Comparison of ENCODE assay signal across 15 cellular contexts in genomic region chrX:41352329-41352801, GRCh38. TPM values are rescaled to one million over a fixed set of nuclear protein-coding genes. Genes with fewer than 3 reads are reported as not detected.
A peak's percentile ranks its signal among the peaks of the same experiment; 100 is the strongest.
DNase-seq lines count a peak whose midpoint lies in the region; ATAC-seq and TF ChIP-seq lines count a peak whose summit lies in the region.
"Had no signal": no experiment of that assay in that cellular context is flagged by ENCODE, and none has a peak within 500 bp of the region (broad histone marks: within the 10 kb centered on the region; RNA-seq: fewer than 3 reads in every experiment).

No MANE protein-coding gene starts in this region.

- H3K4me3 ChIP-seq in mucosa of descending colon = no peak overlapping the region
- H3K4me3 ChIP-seq: heart left ventricle, lung, pancreas had no signal

- H3K9me3 Mint-ChIP-seq in activated CD4-positive, alpha-beta memory T cell treated with anti-CD3 and anti-CD28 coated beads for 36 hours = no peaks in the 10 kb centered on the region
- no peaks in the 10 kb centered on the region for H3K9me3 Mint-ChIP-seq in activated CD4-positive, alpha-beta memory T cell treated with anti-CD3 and anti-CD28 coated beads, Interleukin-2, amount 10 ng/mL, durations not matched to agents 7 days and 5 days
- no peaks in the 10 kb centered on the region for H3K9me3 Mint-ChIP-seq in IgD-negative memory B cell
- no peaks in the 10 kb centered on the region for H3K9me3 Mint-ChIP-seq in activated T-helper 17 cell treated with anti-CD3 and anti-CD28 coated beads, Interleukin-2, amount 50 U/mL, for 72 hours

- intact Hi-C loops in activated CD4-positive, alpha-beta memory T cell treated with anti-CD3 and anti-CD28 coated beads for 36 hours (cut with micrococcal nuclease) = loop anchor here (5.0 kb wide), 1 partner anchor 90 kb away; no protein-coding TSS in a partner anchor
- intact Hi-C loops in mucosa of descending colon (cut with DNase I, micrococcal nuclease) = no loop called here

- no peak for DNase-seq in activated CD4-positive, alpha-beta memory T cell treated with anti-CD3 and anti-CD28 coated beads for 36 hours
- DNase-seq in activated CD4-positive, alpha-beta memory T cell treated with anti-CD3 and anti-CD28 coated beads, Interleukin-2, amount 10 ng/mL, durations not matched to agents 7 days and 5 days = no peak
- DNase-seq in mucosa of descending colon = no peak
- DNase-seq in stimulated activated CD4-positive, alpha-beta T cell treated with anti-CD3 and anti-CD28 coated beads, Interleukin-4, amount 100 ng/mL, for 4 hours = no peak
- DNase-seq in NCI-H748 (lab: John Stamatoyannopoulos, UW; ENCODE audit: unreplicated experiment) = no peak
- DNase-seq: activated CD8-positive, alpha-beta memory T cell treated with anti-CD3 and anti-CD28 coated beads, Interleukin-2, amount 50 U/mL, for 4 hours; DMS79; heart left ventricle; NCI-H2081 treated with DMSO at 0.1 percent for 48 hours; pancreas had no signal

- CTCF ChIA-PET in activated CD4-positive, alpha-beta memory T cell treated with anti-CD3 and anti-CD28 coated beads for 36 hours (lab: Charles Lee) = interaction anchor here (1.3 kb wide), 1 partner anchor 89 kb away, joined by 3 read pairs; no protein-coding TSS in a partner anchor
- CTCF ChIA-PET in activated CD4-positive, alpha-beta memory T cell treated with anti-CD3 and anti-CD28 coated beads, Interleukin-2, amount 10 ng/mL, durations not matched to agents 7 days and 5 days (lab: Charles Lee) = no interaction called here

- no peaks in the 10 kb centered on the region for H3K27me3 Mint-ChIP-seq in activated CD4-positive, alpha-beta memory T cell treated with anti-CD3 and anti-CD28 coated beads for 36 hours
- H3K27me3 Mint-ChIP-seq in activated CD4-positive, alpha-beta memory T cell treated with anti-CD3 and anti-CD28 coated beads, Interleukin-2, amount 10 ng/mL, durations not matched to agents 7 days and 5 days = no peaks in the 10 kb centered on the region
- no peaks in the 10 kb centered on the region for H3K27me3 Mint-ChIP-seq in IgD-negative memory B cell
- no peaks in the 10 kb centered on the region for H3K27me3 Mint-ChIP-seq in activated T-helper 17 cell treated with anti-CD3 and anti-CD28 coated beads, Interleukin-2, amount 50 U/mL, for 72 hours

- H3K4me3 Mint-ChIP-seq in activated CD4-positive, alpha-beta memory T cell treated with anti-CD3 and anti-CD28 coated beads for 36 hours = no peak overlapping the region
- no peak overlapping the region for H3K4me3 Mint-ChIP-seq in activated CD4-positive, alpha-beta memory T cell treated with anti-CD3 and anti-CD28 coated beads, Interleukin-2, amount 10 ng/mL, durations not matched to agents 7 days and 5 days
- H3K4me3 Mint-ChIP-seq in IgD-negative memory B cell = peak overlapping the region in 1 of 4 donors; percentile 9
- H3K4me3 Mint-ChIP-seq in activated T-helper 17 cell treated with anti-CD3 and anti-CD28 coated beads, Interleukin-2, amount 50 U/mL, for 72 hours = peak overlapping the region; percentile 38

- POLR2A ChIA-PET in activated CD4-positive, alpha-beta memory T cell treated with anti-CD3 and anti-CD28 coated beads for 36 hours (lab: Charles Lee) = interaction anchor here (0.5 to 1.0 kb wide), 3 partner anchors 14 to 31 kb away, joined by 3 to 4 read pairs (median 3); no protein-coding TSS in a partner anchor
- POLR2A ChIA-PET in activated CD4-positive, alpha-beta memory T cell treated with anti-CD3 and anti-CD28 coated beads, Interleukin-2, amount 10 ng/mL, durations not matched to agents 7 days and 5 days (lab: Charles Lee) = interaction anchor here (0.8 to 1.0 kb wide), 3 partner anchors 14 to 19 kb away, joined by 3 to 4 read pairs (median 3); partner anchors contain the start of gene DDX3X

- peaks cover 43% of the 10 kb centered on the region for H3K4me1 Mint-ChIP-seq in activated CD4-positive, alpha-beta memory T cell treated with anti-CD3 and anti-CD28 coated beads for 36 hours (ENCODE audit: low read depth)
- peaks cover 33% of the 10 kb centered on the region for H3K4me1 Mint-ChIP-seq in activated CD4-positive, alpha-beta memory T cell treated with anti-CD3 and anti-CD28 coated beads, Interleukin-2, amount 10 ng/mL, durations not matched to agents 7 days and 5 days
- peaks cover 15 to 24% (median 20%) of the 10 kb centered on the region in 3 donors for H3K4me1 Mint-ChIP-seq in IgD-negative memory B cell
- H3K4me1 Mint-ChIP-seq in activated T-helper 17 cell treated with anti-CD3 and anti-CD28 coated beads, Interleukin-2, amount 50 U/mL, for 72 hours = peaks cover 25% of the 10 kb centered on the region

- no peaks in the 10 kb centered on the region for H3K9me3 ChIP-seq in mucosa of descending colon
- H3K9me3 ChIP-seq: heart left ventricle, pancreas had no signal

- no peak for TF ChIP-seq CTCF in mucosa of descending colon (IDR thresholded peaks at IDR 0.05)

- peaks cover 14% of the 10 kb centered on the region for H3K36me3 Mint-ChIP-seq in activated CD4-positive, alpha-beta memory T cell treated with anti-CD3 and anti-CD28 coated beads for 36 hours
- H3K36me3 Mint-ChIP-seq in activated CD4-positive, alpha-beta memory T cell treated with anti-CD3 and anti-CD28 coated beads, Interleukin-2, amount 10 ng/mL, durations not matched to agents 7 days and 5 days (ENCODE audit: low read depth) = peaks cover 42% of the 10 kb centered on the region
- no peaks in the 10 kb centered on the region for H3K36me3 Mint-ChIP-seq in IgD-negative memory B cell
- peaks cover 35% of the 10 kb centered on the region for H3K36me3 Mint-ChIP-seq in activated T-helper 17 cell treated with anti-CD3 and anti-CD28 coated beads, Interleukin-2, amount 50 U/mL, for 72 hours (ENCODE audit: low read depth)

- H3K4me1 ChIP-seq in mucosa of descending colon (ENCODE audit: low read depth) = no peaks in the 10 kb centered on the region
- H3K4me1 ChIP-seq: pancreas had no signal

- no peaks in the 10 kb centered on the region for H3K36me3 ChIP-seq in mucosa of descending colon (ENCODE audit: low read depth)

- ATAC-seq in activated T-helper 17 cell treated with anti-CD3 and anti-CD28 coated beads, Interleukin-2, amount 50 U/mL, for 72 hours (replicated peaks) = no peak
- ATAC-seq in mucosa of descending colon (peak; percentile 12), GM21737 (IDR thresholded peaks at IDR 0.05; ENCODE audit: unreplicated experiment) (no peak)
- ATAC-seq: Right ventricle myocardium inferior had no signal

- peak overlapping the region; percentile 64 for H3K27ac Mint-ChIP-seq in activated CD4-positive, alpha-beta memory T cell treated with anti-CD3 and anti-CD28 coated beads for 36 hours
- no peak overlapping the region for H3K27ac Mint-ChIP-seq in activated CD4-positive, alpha-beta memory T cell treated with anti-CD3 and anti-CD28 coated beads, Interleukin-2, amount 10 ng/mL, durations not matched to agents 7 days and 5 days
- H3K27ac Mint-ChIP-seq in IgD-negative memory B cell = peak overlapping the region in 2 of 3 donors; percentile 17
- no peak overlapping the region for H3K27ac Mint-ChIP-seq in activated T-helper 17 cell treated with anti-CD3 and anti-CD28 coated beads, Interleukin-2, amount 50 U/mL, for 72 hours

RNA-seq across cellular contexts. Expression of gene DDX3X, which starts 18.4 kb away (rescaled TPM):
- 100 to 1,000 TPM; 216 to 218 TPM for total RNA-seq in activated CD4-positive, alpha-beta memory T cell treated with anti-CD3 and anti-CD28 coated beads for 36 hours
- total RNA-seq in activated CD4-positive, alpha-beta memory T cell treated with anti-CD3 and anti-CD28 coated beads, Interleukin-2, amount 10 ng/mL, durations not matched to agents 7 days and 5 days = 100 to 1,000 TPM; 224 to 225 TPM
- polyA plus RNA-seq in IgD-negative memory B cell = 157 TPM
- 100 to 1,000 TPM; 226 to 303 TPM for total RNA-seq in activated T-helper 17 cell treated with anti-CD3 and anti-CD28 coated beads, Interleukin-2, amount 50 U/mL, for 72 hours
- total RNA-seq in mucosa of descending colon = 100 to 1,000 TPM; 208 to 256 (median 250) TPM

Comparison
In these comparisons a context has a peak if more than half of its experiments do, and no peak if none do; other contexts are left out.
1. H3K27ac Mint-ChIP-seq: peak in activated CD4-positive, alpha-beta memory T cell treated with anti-CD3 and anti-CD28 coated beads for 36 hours (single experiment) and IgD-negative memory B cell (2 of 3); none in activated CD4-positive, alpha-beta memory T cell treated with anti-CD3 and anti-CD28 coated beads, Interleukin-2, amount 10 ng/mL, durations not matched to agents 7 days and 5 days (single experiment) and activated T-helper 17 cell treated with anti-CD3 and anti-CD28 coated beads, Interleukin-2, amount 50 U/mL, for 72 hours (single experiment).